In the genomic region with DNA sequence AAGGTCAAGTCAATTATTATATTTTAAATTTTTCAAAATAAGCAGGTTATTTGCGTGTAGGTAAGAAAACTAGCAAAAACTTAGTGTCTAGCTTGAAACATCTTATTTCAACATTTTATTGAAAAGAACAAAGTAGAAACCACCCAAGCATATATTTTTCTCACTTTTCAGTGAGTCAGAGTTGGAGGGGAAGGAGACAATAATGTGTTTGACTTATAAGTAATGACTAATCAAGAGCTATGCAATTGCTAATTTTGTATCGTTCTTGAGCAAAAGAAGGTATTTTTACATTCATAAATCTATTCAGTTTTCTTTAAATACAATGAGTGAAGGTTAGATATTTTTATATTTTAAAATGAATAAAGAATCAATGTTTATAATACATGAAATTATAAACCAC, we compare ENCODE assay signal across 20 cellular contexts.
"Had no signal": no experiment of that assay in that cellular context is flagged by ENCODE, and none has a peak within 500 bp of the region (broad histone marks: within the 10 kb centered on the region; RNA-seq: fewer than 3 reads in every experiment).

No MANE protein-coding gene starts in this region.

- H3K4me3 ChIP-seq: gastrocnemius medialis, left lung, ovary, spleen, stomach, thoracic aorta had no signal

- FAIRE-seq: TTC549, urothelium cell line had no signal

- DNase-seq: activated CD4-positive, alpha-beta T cell treated with anti-CD3 and anti-CD28 coated beads, Interleukin-2, amount 10 ng/mL, durations not matched to agents 7 days and 5 days; activated CD4-positive, CD25-positive, alpha-beta regulatory T cell; activated naive CD4-positive, alpha-beta T cell; anterior cingulate cortex; dermis blood vessel endothelial cell; effector memory CD8-positive, alpha-beta T cell; erythroblast; gastrocnemius medialis; islet precursor cell; left lung; mammary epithelial cell; naive B cell; ovary; spleen; stimulated activated CD4-positive, alpha-beta T cell treated with anti-CD3 and anti-CD28 coated beads, Interleukin-1b, Interleukin-23, amount 100 ng/mL, for 48 hours; stomach; T-helper 2 cell had no signal

- H3K9me3 ChIP-seq: gastrocnemius medialis, left lung, ovary, stomach, thoracic aorta had no signal

- H3K4me1 ChIP-seq: gastrocnemius medialis, left lung, spleen, stomach had no signal

- ATAC-seq: effector memory CD8-positive, alpha-beta T cell; gastrocnemius medialis; left lung had no signal

- H3K36me3 ChIP-seq: gastrocnemius medialis, left lung, ovary, spleen, stomach, thoracic aorta had no signal

- H3K27ac ChIP-seq: gastrocnemius medialis, left lung, ovary, spleen, stomach, thoracic aorta had no signal

- H3K27me3 ChIP-seq: gastrocnemius medialis, left lung, spleen, stomach had no signal
